ENCODE assay signal across 18 cellular contexts in genomic region chr12:62299617-62300016, GRCh38. TPM values are rescaled to one million over a fixed set of nuclear protein-coding genes. Genes with fewer than 3 reads are reported as not detected.
DNase-seq lines count a peak whose midpoint lies in the region; ATAC-seq and TF ChIP-seq lines count a peak whose summit lies in the region.
"Had no signal": no experiment of that assay in that cellular context is flagged by ENCODE, and none has a peak within 500 bp of the region (broad histone marks: within the 10 kb centered on the region; RNA-seq: fewer than 3 reads in every experiment).

No MANE protein-coding gene starts in this region.

- H3K27ac ChIP-seq in tibial nerve, result no peak overlapping the region
- no peak overlapping the region for H3K27ac ChIP-seq in trophoblast cell (ENCODE audit: low read depth, low read length)
- H3K27ac ChIP-seq: 22Rv1, GM23248 had no signal

- H3K4me3 Mint-ChIP-seq in T-helper 17 cell, result no peak overlapping the region

- no peak overlapping the region for H3K14ac ChIP-seq in trophoblast cell (ENCODE audit: low read length)

- intact Hi-C loops in left ventricle myocardium superior (cut with micrococcal nuclease), result no loop called here
- intact Hi-C loops in cardiac septum (cut with DNase I), result no loop called here

- TF ChIP-seq CTCF in tibial nerve (IDR thresholded peaks at IDR 0.05), result no peak

- DNase-seq in NCI-H1417 (lab: John Stamatoyannopoulos, UW) (peak in 2 of 3 experiments; percentile 39 to 62), NCI-H1417 treated with DMSO at 0.1 percent for 48 hours (lab: John Stamatoyannopoulos, UW) (no peak), left ventricle myocardium superior (no peak), cardiac septum (ENCODE audit: low spot score) (no peak), T-helper 17 cell (no peak), tibial nerve (ENCODE audit: low spot score in 2 of 2) (no peak), trophoblast cell (no peak)
- DNase-seq: COR-L47, GM23248, IMR-90, Karpas-422, NCI-H2171, NCI-H446 treated with DMSO at 0.1 percent for 48 hours, OCI-M1, T-helper 1 cell had no signal

- no peaks in the 10 kb centered on the region for H3K79me1 ChIP-seq in trophoblast cell (ENCODE audit: low read length)

- no peak overlapping the region for H4K8ac ChIP-seq in trophoblast cell (ENCODE audit: low read depth, low read length)

- H4K91ac ChIP-seq in trophoblast cell (ENCODE audit: low read depth, low read length), result no peak overlapping the region

- H3K9ac ChIP-seq in trophoblast cell (ENCODE audit: low read length), result no peak overlapping the region
- H3K9ac ChIP-seq: GM23248 had no signal

- no peak overlapping the region for H2AK5ac ChIP-seq in trophoblast cell (ENCODE audit: low read length)

- ATAC-seq in left ventricle myocardium superior (peak; percentile 45), T-helper 17 cell (no peak), GM19467 (IDR thresholded peaks at IDR 0.05; ENCODE audit: unreplicated experiment) (no peak)

- H3K27me3 ChIP-seq in tibial nerve (no peaks in the 10 kb centered on the region), trophoblast cell (ENCODE audit: insufficient read depth, low read length) (no peaks in the 10 kb centered on the region)

- 68 to 79% methylated on average over 3 of the region's 3 CpGs for WGBS in tibial nerve, 2 donors
- WGBS in trophoblast cell (ENCODE audit: extremely low coverage, insufficient coverage, insufficient read length), result no CpG with 5 or more reads among the region's 3 CpGs

- no peak overlapping the region for H2BK120ac ChIP-seq in trophoblast cell (ENCODE audit: insufficient read depth, low read length, poor library complexity)

- H3K4me1 Mint-ChIP-seq in T-helper 17 cell, result peaks cover 36% of the 10 kb centered on the region

- no peak overlapping the region for H4K12ac ChIP-seq in trophoblast cell (ENCODE audit: low read depth, low read length)

- TF ChIP-seq EP300 in tibial nerve (IDR thresholded peaks at IDR 0.05), result no peak

- no peak overlapping the region for H2AFZ ChIP-seq in trophoblast cell (ENCODE audit: insufficient read depth, low read length, poor library complexity)
- H2AFZ ChIP-seq: GM23248 had no signal

- H3K23ac ChIP-seq in trophoblast cell (ENCODE audit: low read length), result no peak overlapping the region

- H3K9me3 ChIP-seq in T-helper 17 cell (ENCODE audit: control insufficient read depth, low read length, poor library complexity, severe bottlenecking), result no peaks in the 10 kb centered on the region
- H3K9me3 ChIP-seq in tibial nerve, result peaks cover 0 to 23% (median 5%) of the 10 kb centered on the region in 4 donors
- no peaks in the 10 kb centered on the region for H3K9me3 ChIP-seq in trophoblast cell (ENCODE audit: insufficient read depth, low read depth, low read length)

- no peak for TF ChIP-seq POLR2A in tibial nerve (IDR thresholded peaks at IDR 0.05)

- H3K27me3 Mint-ChIP-seq in T-helper 17 cell, result no peaks in the 10 kb centered on the region

- no peaks in the 10 kb centered on the region for H3K79me2 ChIP-seq in trophoblast cell (ENCODE audit: control insufficient read depth, insufficient read depth, low read length, poor library complexity)

- H3K4ac ChIP-seq in trophoblast cell (ENCODE audit: low read depth, low read length), result no peak overlapping the region

- H3K18ac ChIP-seq in trophoblast cell (ENCODE audit: low read length), result no peak overlapping the region

- H3K36me3 ChIP-seq in tibial nerve (peaks cover 0 to 71% (median 7%) of the 10 kb centered on the region in 3 donors), trophoblast cell (ENCODE audit: control insufficient read depth in 1 of 2, insufficient read depth in 2 of 2, low read length in 2 of 2) (peaks cover 2 to 6% of the 10 kb centered on the region in 2 experiments)

- H3K27ac Mint-ChIP-seq in T-helper 17 cell, result peak overlapping the region; percentile 0

- H3K36me3 Mint-ChIP-seq in T-helper 17 cell (ENCODE audit: low read depth), result peaks cover 12% of the 10 kb centered on the region

- peaks cover 0 to 17% (median 0%) of the 10 kb centered on the region in 4 donors for H3K4me1 ChIP-seq in tibial nerve
- H3K4me1 ChIP-seq in trophoblast cell (ENCODE audit: control insufficient read depth in 1 of 2, insufficient read depth in 2 of 2, low read length in 2 of 2), result no peaks in the 10 kb centered on the region

- H2BK12ac ChIP-seq in trophoblast cell (ENCODE audit: low read length), result no peak overlapping the region

- no peak overlapping the region for H3K4me2 ChIP-seq in trophoblast cell (ENCODE audit: low read length)

- H3K4me3 ChIP-seq in tibial nerve, result no peak overlapping the region
- no peak overlapping the region for H3K4me3 ChIP-seq in trophoblast cell (ENCODE audit: low read depth, low read length)
- H3K4me3 ChIP-seq: GM23248, HAP-1 had no signal

- no peak overlapping the region for H2BK5ac ChIP-seq in trophoblast cell (ENCODE audit: low read depth, low read length, poor library complexity)

RNA-seq across cellular contexts. Expression of gene USP15, which starts 39.4 kb away (rescaled TPM):
- total RNA-seq in left ventricle myocardium superior, result 53.5 TPM
- 62.6 TPM for total RNA-seq in cardiac septum
- total RNA-seq in T-helper 17 cell, result 100 to 1,000 TPM; 186 to 222 TPM
- 10 to 100 TPM; 70.8 to 99.4 (median 77.9) TPM for total RNA-seq in tibial nerve
- polyA plus RNA-seq in trophoblast cell (2013), result 110 and 117 TPM in 2 replicates

Comparison
In these comparisons a context has a peak if more than half of its experiments do, and no peak if none do; other contexts are left out.
1. DNase-seq: peak in NCI-H1417 (2 of 3); none in NCI-H1417 treated with DMSO at 0.1 percent for 48 hours (single experiment), left ventricle myocardium superior (single experiment), cardiac septum (single experiment), T-helper 17 cell (0 of 3), tibial nerve (0 of 2) and trophoblast cell (0 of 2).